ENCODE assay signal across 21 cellular contexts in genomic region chr2:129170570-129170969, GRCh38.
"Had no signal": no experiment of that assay in that cellular context is flagged by ENCODE, and none has a peak within 500 bp of the region (broad histone marks: within the 10 kb centered on the region; RNA-seq: fewer than 3 reads in every experiment).

No MANE protein-coding gene starts in this region.

- H3K4me1 ChIP-seq: colonic mucosa, gastrocnemius medialis, gastroesophageal sphincter, heart left ventricle, heart right ventricle had no signal

- H3K36me3 ChIP-seq: colonic mucosa, esophagus squamous epithelium, gastrocnemius medialis, gastroesophageal sphincter, heart left ventricle, heart right ventricle had no signal

- DNase-seq: colonic mucosa; cortex of kidney; dermis blood vessel endothelial cell; dorsolateral prefrontal cortex; effector CD4-positive, alpha-beta T cell; effector CD8-positive, alpha-beta T cell; effector memory CD4-positive, alpha-beta T cell; effector memory CD8-positive, alpha-beta T cell; endodermal cell; erythroblast; esophagus squamous epithelium; foreskin fibroblast; foreskin keratinocyte; foreskin melanocyte; gastrocnemius medialis; glutamatergic neuron; heart left ventricle; heart right ventricle had no signal

- H3K27ac ChIP-seq: colonic mucosa, coronary artery, epithelial cell of prostate, foreskin keratinocyte, gastrocnemius medialis, gastroesophageal sphincter, heart left ventricle, heart right ventricle had no signal

- H3K27me3 ChIP-seq: colonic mucosa, dorsolateral prefrontal cortex, esophagus squamous epithelium, foreskin keratinocyte, gastrocnemius medialis, gastroesophageal sphincter, heart left ventricle, heart right ventricle had no signal

- H3K4me3 ChIP-seq: colonic mucosa, coronary artery, dorsolateral prefrontal cortex, esophagus squamous epithelium, gastrocnemius medialis, gastroesophageal sphincter, heart left ventricle, heart right ventricle had no signal

- H3K9me3 ChIP-seq: colonic mucosa, gastroesophageal sphincter had no signal
